Comparison of ENCODE assay signal across 20 cellular contexts in genomic region chr3:158782283-158782682, GRCh38. TPM values are rescaled to one million over a fixed set of nuclear protein-coding genes. Genes with fewer than 3 reads are reported as not detected.
A peak's percentile ranks its signal among the peaks of the same experiment; 100 is the strongest.
DNase-seq lines count a peak whose midpoint lies in the region; ATAC-seq, FAIRE-seq and TF ChIP-seq lines count a peak whose summit lies in the region.
"Had no signal": no experiment of that assay in that cellular context is flagged by ENCODE, and none has a peak within 500 bp of the region (broad histone marks: within the 10 kb centered on the region; RNA-seq: fewer than 3 reads in every experiment).

No MANE protein-coding gene starts in this region.

- no peaks in the 10 kb centered on the region for H4K20me1 ChIP-seq in SK-N-SH (ENCODE audit: insufficient read depth)
- H4K20me1 ChIP-seq: BLaER1 treated with 17β-estradiol and CSF1 and Interleukin-3, amounts not matched to agents 10 nM and 100 nM had no signal

- no peak overlapping the region for H2AFZ ChIP-seq in SK-N-SH (ENCODE audit: low read depth)

- no peak overlapping the region for H3K27ac Mint-ChIP-seq in activated T-helper 1 cell treated with anti-CD3 and anti-CD28 coated beads, Interleukin-12 subunit alpha, Interleukin-12 subunit beta, Interleukin-2, Interleukin-4 antibody, amounts not matched to agents 30 ng/mL and 10 ng/mL and 1 ng/mL, durations not matched to agents 14 hours and 24 hours and 36 hours
- H3K27ac Mint-ChIP-seq: CD4-positive, CD25-positive, alpha-beta regulatory T cell; H9 had no signal

- intact Hi-C loops in left colon (cut with DNase I, micrococcal nuclease), result no loop called here
- intact Hi-C loops in activated T-helper 1 cell treated with anti-CD3 and anti-CD28 coated beads, Interleukin-12 subunit alpha, Interleukin-12 subunit beta, Interleukin-2, Interleukin-4 antibody, amounts not matched to agents 30 ng/mL and 10 ng/mL and 1 ng/mL, durations not matched to agents 14 hours and 24 hours and 36 hours (cut with micrococcal nuclease), result no loop called here

- no peaks in the 10 kb centered on the region for H3K4me1 Mint-ChIP-seq in activated T-helper 1 cell treated with anti-CD3 and anti-CD28 coated beads, Interleukin-12 subunit alpha, Interleukin-12 subunit beta, Interleukin-2, Interleukin-4 antibody, amounts not matched to agents 30 ng/mL and 10 ng/mL and 1 ng/mL, durations not matched to agents 14 hours and 24 hours and 36 hours (ENCODE audit: low read depth)
- H3K4me1 Mint-ChIP-seq: CD4-positive, CD25-positive, alpha-beta regulatory T cell; H9 had no signal

- TF ChIP-seq RAD21 in SK-N-SH (IDR thresholded peaks at IDR 0.05; ENCODE audit: low read length), result no peak

- peaks cover 0 to 4% of the 10 kb centered on the region in 2 experiments for H3K36me3 ChIP-seq in SK-N-SH (replicated peaks in 1 of 2; ENCODE audit: control insufficient read depth in 1 of 2, insufficient read depth in 2 of 2, low read length in 1 of 2)
- no peaks in the 10 kb centered on the region for H3K36me3 ChIP-seq in effector memory CD4-positive, alpha-beta T cell (ENCODE audit: control insufficient read depth, insufficient read depth, low read length)

- CTCF ChIA-PET in SK-N-SH (lab: Yijun Ruan, JAX), result no interaction called here

- H3K4me2 ChIP-seq in SK-N-SH, result no peak overlapping the region
- H3K4me2 ChIP-seq: BLaER1 treated with 17β-estradiol and CSF1 and Interleukin-3, amounts not matched to agents 10 nM and 100 nM had no signal

- H3K9me2 ChIP-seq in SK-N-SH, result no peaks in the 10 kb centered on the region

- DNase-seq in SK-N-SH (no peak), left colon (no peak), COR-L47 (lab: John Stamatoyannopoulos, UW) (no peak), dermis blood vessel endothelial cell (no peak)
- DNase-seq in activated T-helper 1 cell treated with anti-CD3 and anti-CD28 coated beads, Interleukin-12 subunit alpha, Interleukin-12 subunit beta, Interleukin-2, Interleukin-4 antibody, amounts not matched to agents 30 ng/mL and 10 ng/mL and 1 ng/mL, durations not matched to agents 14 hours and 24 hours and 36 hours (ENCODE audit: low spot score), result no peak
- DNase-seq in effector memory CD4-positive, alpha-beta T cell, result no peak
- DNase-seq: ACHN; CD4-positive, CD25-positive, alpha-beta regulatory T cell; DMS153; DMS79 treated with DMSO at 0.1 percent for 48 hours; EL; GOT3; H9 had no signal

- no peak overlapping the region for H3K27ac ChIP-seq in SK-N-SH (ENCODE audit: low read depth in 2 of 2, low read length in 1 of 2)
- H3K27ac ChIP-seq in effector memory CD4-positive, alpha-beta T cell (ENCODE audit: insufficient read depth, low read length, poor library complexity, severe bottlenecking), result no peak overlapping the region
- H3K27ac ChIP-seq: 22Rv1; BLaER1 treated with 17β-estradiol and CSF1 and Interleukin-3, amounts not matched to agents 10 nM and 100 nM had no signal

- H3K27me3 ChIP-seq in SK-N-SH (ENCODE audit: insufficient read depth), result no peaks in the 10 kb centered on the region
- H3K27me3 ChIP-seq in effector memory CD4-positive, alpha-beta T cell (replicated peaks; ENCODE audit: control insufficient read depth, insufficient read depth, low read length, poor library complexity, severe bottlenecking), result no peaks in the 10 kb centered on the region
- H3K27me3 ChIP-seq: BLaER1 treated with 17β-estradiol and CSF1 and Interleukin-3, amounts not matched to agents 10 nM and 100 nM had no signal

- 0 out of 2 replicates have a peak, but pooled peaks cover 5% of the 10 kb centered on the region for H3K9me3 ChIP-seq in SK-N-SH
- H3K9me3 ChIP-seq in effector memory CD4-positive, alpha-beta T cell (ENCODE audit: control insufficient read depth, low read length), result no peaks in the 10 kb centered on the region

- TF ChIP-seq EP300 in SK-N-SH (IDR thresholded peaks at IDR 0.05; ENCODE audit: borderline replicate concordance in 1 of 2, low read depth in 1 of 2, low read length in 1 of 2), result no peak

- H3K9ac ChIP-seq in SK-N-SH, result no peak overlapping the region
- H3K9ac ChIP-seq: BLaER1 treated with 17β-estradiol and CSF1 and Interleukin-3, amounts not matched to agents 10 nM and 100 nM had no signal

- H3K36me3 Mint-ChIP-seq in activated T-helper 1 cell treated with anti-CD3 and anti-CD28 coated beads, Interleukin-12 subunit alpha, Interleukin-12 subunit beta, Interleukin-2, Interleukin-4 antibody, amounts not matched to agents 30 ng/mL and 10 ng/mL and 1 ng/mL, durations not matched to agents 14 hours and 24 hours and 36 hours (ENCODE audit: low read depth), result no peaks in the 10 kb centered on the region

- no peak for TF ChIP-seq CTCF in SK-N-SH (IDR thresholded peaks at IDR 0.05)

- no peak overlapping the region for H3K4me3 Mint-ChIP-seq in activated T-helper 1 cell treated with anti-CD3 and anti-CD28 coated beads, Interleukin-12 subunit alpha, Interleukin-12 subunit beta, Interleukin-2, Interleukin-4 antibody, amounts not matched to agents 30 ng/mL and 10 ng/mL and 1 ng/mL, durations not matched to agents 14 hours and 24 hours and 36 hours
- H3K4me3 Mint-ChIP-seq: CD4-positive, CD25-positive, alpha-beta regulatory T cell; H9 had no signal

- H3K9me3 Mint-ChIP-seq in activated T-helper 1 cell treated with anti-CD3 and anti-CD28 coated beads, Interleukin-12 subunit alpha, Interleukin-12 subunit beta, Interleukin-2, Interleukin-4 antibody, amounts not matched to agents 30 ng/mL and 10 ng/mL and 1 ng/mL, durations not matched to agents 14 hours and 24 hours and 36 hours, result no peaks in the 10 kb centered on the region
- H3K9me3 Mint-ChIP-seq: H9 had no signal

- POLR2A ChIA-PET in SK-N-SH (lab: Yijun Ruan, JAX), result no interaction called here

- FAIRE-seq in endometrium (lab: Jason Lieb, UNC), result peak; percentile 62
- FAIRE-seq: D721Med, G401.6, GM12891 had no signal

- no peaks in the 10 kb centered on the region for H3K79me2 ChIP-seq in SK-N-SH (ENCODE audit: insufficient read depth)

- ATAC-seq in SK-N-SH treated with all-trans-retinoic acid at 6 μM for 48 hours (no peak), left colon (peak; percentile 64)

- H3K27me3 Mint-ChIP-seq in activated T-helper 1 cell treated with anti-CD3 and anti-CD28 coated beads, Interleukin-12 subunit alpha, Interleukin-12 subunit beta, Interleukin-2, Interleukin-4 antibody, amounts not matched to agents 30 ng/mL and 10 ng/mL and 1 ng/mL, durations not matched to agents 14 hours and 24 hours and 36 hours (ENCODE audit: insufficient read depth), result no peaks in the 10 kb centered on the region

- H3K4me3 ChIP-seq in SK-N-SH (ENCODE audit: low read depth in 2 of 2, low read length in 1 of 2), result no peak overlapping the region
- no peak overlapping the region for H3K4me3 ChIP-seq in effector memory CD4-positive, alpha-beta T cell (ENCODE audit: insufficient read depth, low read depth, low read length, poor library complexity, severe bottlenecking)
- H3K4me3 ChIP-seq: BLaER1 treated with 17β-estradiol and CSF1 and Interleukin-3, amounts not matched to agents 10 nM and 100 nM had no signal

- no peaks in the 10 kb centered on the region for H3F3A ChIP-seq in SK-N-SH (replicated peaks; ENCODE audit: insufficient read depth)

- no peaks in the 10 kb centered on the region for H3K4me1 ChIP-seq in SK-N-SH (ENCODE audit: control insufficient read depth in 1 of 2, insufficient read depth in 2 of 2, low read depth in 1 of 2, low read length in 1 of 2)
- H3K4me1 ChIP-seq in effector memory CD4-positive, alpha-beta T cell (ENCODE audit: control insufficient read depth, insufficient read depth, low read length, poor library complexity, severe bottlenecking), result no peaks in the 10 kb centered on the region

TF ChIP-seq in SK-N-SH treated with all-trans-retinoic acid at 6 μM for 48 hours, 23 proteins besides CTCF, POLR2A, EP300 and RAD21 (continues in another document):
- TF ChIP-seq ESRRG (CRISPR knock-in tag; IDR thresholded peaks at IDR 0.05) (no peak), RARB (CRISPR knock-in tag; IDR thresholded peaks at IDR 0.05) (no peak), ZFP3 (CRISPR knock-in tag; IDR thresholded peaks at IDR 0.05) (no peak), TCF4 (CRISPR knock-in tag; IDR thresholded peaks at IDR 0.05; ENCODE audit: borderline replicate concordance) (no peak), PPARA (CRISPR knock-in tag; IDR thresholded peaks at IDR 0.05; ENCODE audit: borderline replicate concordance) (no peak)

TF ChIP-seq in SK-N-SH, 30 proteins besides CTCF, POLR2A, EP300 and RAD21:
- TF ChIP-seq USF1 (IDR thresholded peaks at IDR 0.05; ENCODE audit: borderline replicate concordance, low read depth) (no peak), GABPA (IDR thresholded peaks at IDR 0.05; ENCODE audit: low read depth) (no peak)

RNA-seq across cellular contexts. Expression of gene MFSD1, which starts 19.6 kb away (rescaled TPM):
- 44.9 and 70.4 TPM in 2 replicates for polyA plus RNA-seq in SK-N-SH (2012; rRNA removed)
- polyA plus RNA-seq in SK-N-SH (2012; cell fraction: cytosol; rRNA removed), result 62.0 and 65.7 TPM in 2 replicates
- 21.3 and 43.6 TPM in 2 replicates for polyA plus RNA-seq in SK-N-SH (2012; cell fraction: nucleus; rRNA removed)
- 10 to 100 TPM; 60.8 to 62.0 TPM for total RNA-seq in left colon
- total RNA-seq in dermis blood vessel endothelial cell, result 82.0 and 101 TPM in 2 replicates
- total RNA-seq in activated T-helper 1 cell treated with anti-CD3 and anti-CD28 coated beads, Interleukin-12 subunit alpha, Interleukin-12 subunit beta, Interleukin-2, Interleukin-4 antibody, amounts not matched to agents 30 ng/mL and 10 ng/mL and 1 ng/mL, durations not matched to agents 14 hours and 24 hours and 36 hours, result 21.2 and 26.0 TPM in 2 replicates

RNA-seq across cellular contexts. Expression of gene RARRES1, which starts 50.0 kb away (rescaled TPM):
- polyA plus RNA-seq in SK-N-SH (2012; rRNA removed), result 0.11 and 0.15 TPM in 2 replicates
- 0.14 and 0.48 TPM in 2 replicates for polyA plus RNA-seq in SK-N-SH (2012; cell fraction: cytosol; rRNA removed)
- polyA plus RNA-seq in SK-N-SH (2012; cell fraction: nucleus; rRNA removed), result 0.05 and 0.10 TPM in 2 replicates
- total RNA-seq in left colon, result 10 to 100 TPM; 63.5 to 81.0 TPM
- 1.3 and 6.0 TPM in 2 replicates for total RNA-seq in dermis blood vessel endothelial cell
- total RNA-seq in activated T-helper 1 cell treated with anti-CD3 and anti-CD28 coated beads, Interleukin-12 subunit alpha, Interleukin-12 subunit beta, Interleukin-2, Interleukin-4 antibody, amounts not matched to agents 30 ng/mL and 10 ng/mL and 1 ng/mL, durations not matched to agents 14 hours and 24 hours and 36 hours, result not detected in 2 replicates
- total RNA-seq: CD4-positive, CD25-positive, alpha-beta regulatory T cell had no signal
- polyA plus RNA-seq: CD4-positive, CD25-positive, alpha-beta regulatory T cell had no signal
